ENCODE assay signal across 1 cellular context in genomic region chr9:18245911-18246310, GRCh38.
TF ChIP-seq lines count a peak whose summit lies in the region.

No MANE protein-coding gene starts in this region.

TF ChIP-seq in SK-N-SH, 30 proteins besides CTCF, POLR2A, EP300 and RAD21 (continued from another document):
- no peak for TF ChIP-seq TEAD4 (IDR thresholded peaks at IDR 0.05; ENCODE audit: borderline replicate concordance, insufficient read depth)
- no peak for TF ChIP-seq RXRA (IDR thresholded peaks at IDR 0.05; ENCODE audit: borderline replicate concordance, low read depth)
- no peak for TF ChIP-seq EZH2phosphoT487 (IDR thresholded peaks at IDR 0.05; ENCODE audit: borderline replicate concordance, low read depth)
- peak; percentile 29; the same call in 1 of the 2 replicates for TF ChIP-seq TCF12 (IDR thresholded peaks at IDR 0.05)
- no peak for TF ChIP-seq NRF1 (IDR thresholded peaks at IDR 0.05; ENCODE audit: low read depth, low read length)
- TF ChIP-seq YY1 (IDR thresholded peaks at IDR 0.05; ENCODE audit: low read depth) = no peak
- TF ChIP-seq, protein P1, sequence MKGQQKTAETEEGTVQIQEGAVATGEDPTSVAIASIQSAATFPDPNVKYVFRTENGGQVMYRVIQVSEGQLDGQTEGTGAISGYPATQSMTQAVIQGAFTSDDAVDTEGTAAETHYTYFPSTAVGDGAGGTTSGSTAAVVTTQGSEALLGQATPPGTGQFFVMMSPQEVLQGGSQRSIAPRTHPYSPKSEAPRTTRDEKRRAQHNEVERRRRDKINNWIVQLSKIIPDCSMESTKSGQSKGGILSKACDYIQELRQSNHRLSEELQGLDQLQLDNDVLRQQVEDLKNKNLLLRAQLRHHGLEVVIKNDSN (IDR thresholded peaks at IDR 0.05; ENCODE audit: borderline replicate concordance, low read depth) = no peak
- no peak for TF ChIP-seq GABPA (IDR thresholded peaks at IDR 0.05; ENCODE audit: low read depth)
- TF ChIP-seq POLR2AphosphoS5 (IDR thresholded peaks at IDR 0.05; ENCODE audit: low read depth, low read length) = peak; percentile 53; the same call in 1 of the 2 replicates
